18 cellular contexts compared by ENCODE assay signal in genomic region chr10:42986618-42987017, GRCh38.
"Had no signal": no experiment of that assay in that cellular context is flagged by ENCODE, and none has a peak within 500 bp of the region (broad histone marks: within the 10 kb centered on the region; RNA-seq: fewer than 3 reads in every experiment).

No MANE protein-coding gene starts in this region.

- H3K27me3 ChIP-seq: spleen, vagina had no signal

- H3K36me3 ChIP-seq: prostate gland, spleen, thoracic aorta, vagina had no signal

- H3K4me3 ChIP-seq: prostate gland, spleen, thoracic aorta, vagina had no signal

- DNase-seq: activated CD4-positive, alpha-beta memory T cell treated with anti-CD3 and anti-CD28 coated beads, Interleukin-2, amount 10 ng/mL, durations not matched to agents 7 days and 5 days; activated CD4-positive, alpha-beta T cell treated with anti-CD3 and anti-CD28 coated beads for 48 hours; activated naive CD4-positive, alpha-beta T cell treated with anti-CD3 and anti-CD28 coated beads, Interleukin-2, amount 50 U/mL, for 16 hours; activated naive CD8-positive, alpha-beta T cell treated with anti-CD3 and anti-CD28 coated beads, Interleukin-2, amount 50 U/mL, for 24 hours; activated T-cell treated with anti-CD3 and anti-CD28 coated beads for 4 hours; cerebellar nuclear complex; cortex of kidney; effector CD4-positive, alpha-beta T cell; erythroblast; hippocampal formation; stimulated activated CD4-positive, alpha-beta T cell treated with anti-CD3 and anti-CD28 coated beads, Interleukin-4, amount 100 ng/mL, for 1 hour; stimulated activated naive CD4-positive, alpha-beta T cell had no signal

- ATAC-seq: activated naive CD8-positive, alpha-beta T cell treated with anti-CD3 and anti-CD28 coated beads, Interleukin-2, amount 50 U/mL, for 24 hours had no signal

- H3K9me3 ChIP-seq: prostate gland, spleen, thoracic aorta, vagina had no signal

- H3K27ac ChIP-seq: prostate gland, spleen, thoracic aorta, vagina had no signal

- H3K4me1 ChIP-seq: prostate gland, vagina had no signal

- FAIRE-seq: endometrium, frontal cortex had no signal
